1 cellular context compared by ENCODE assay signal in the genomic region with DNA sequence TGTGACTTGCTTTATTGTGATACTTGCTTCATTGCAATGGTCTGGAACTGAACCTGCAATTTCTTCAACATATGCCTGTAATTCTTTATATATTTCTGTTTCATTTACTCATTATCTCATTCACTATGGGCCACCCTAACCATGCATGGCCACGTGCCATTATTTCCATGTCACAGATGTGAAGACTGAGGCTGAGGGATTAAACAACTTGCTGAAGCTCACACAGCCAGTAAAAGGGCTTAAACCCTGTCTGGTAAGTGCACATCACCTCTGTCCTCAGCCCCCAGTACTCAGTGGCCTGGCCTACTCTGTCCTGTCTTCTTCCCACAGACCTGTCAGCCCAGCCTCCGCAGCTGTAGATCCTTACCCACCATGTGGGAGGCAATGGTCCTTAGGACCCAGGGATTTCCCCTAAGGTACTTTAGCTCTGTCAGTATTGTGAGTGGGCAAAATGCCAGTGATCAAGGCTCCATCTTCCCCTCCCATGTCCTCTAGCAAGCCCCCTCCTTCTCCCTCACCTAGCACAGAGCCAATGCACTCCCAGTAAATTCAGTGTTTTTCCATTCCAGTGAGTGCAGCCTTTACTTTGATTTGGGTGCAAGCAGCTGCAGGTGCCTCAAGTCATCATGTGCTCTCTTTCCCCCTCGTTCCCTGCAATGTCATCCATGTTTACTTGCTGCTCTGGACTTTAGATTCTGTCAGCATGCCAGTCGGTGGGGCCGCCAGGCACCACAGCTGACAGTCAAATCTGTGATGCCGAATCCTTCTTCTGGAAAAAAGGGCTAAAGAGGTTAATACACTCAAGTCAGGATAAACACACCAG.
TF ChIP-seq lines count a peak whose summit lies in the region.

No MANE protein-coding gene starts in this region.

TF ChIP-seq in H1, 55 proteins besides CTCF, POLR2A, EP300 and RAD21:
- TF ChIP-seq MAX (IDR thresholded peaks at IDR 0.05) = no peak
- no peak for TF ChIP-seq MAFK (IDR thresholded peaks at IDR 0.05; ENCODE audit: low read depth, low read length)
- TF ChIP-seq ATF3 (IDR thresholded peaks at IDR 0.05; ENCODE audit: insufficient read depth, low read depth, low read length) = no peak
- no peak for TF ChIP-seq EGR1 (IDR thresholded peaks at IDR 0.05; ENCODE audit: borderline replicate concordance, low read depth, low read length)
- TF ChIP-seq ZNF274 (IDR thresholded peaks at IDR 0.05; ENCODE audit: borderline replicate concordance, extremely low read depth, low read length) = no peak
- no peak for TF ChIP-seq ATF2 (IDR thresholded peaks at IDR 0.05; ENCODE audit: low read length)
- TF ChIP-seq CTBP2 (IDR thresholded peaks at IDR 0.05; ENCODE audit: borderline replicate concordance, insufficient read depth, insufficient read length, low read length) = no peak
- TF ChIP-seq TBP (IDR thresholded peaks at IDR 0.05; ENCODE audit: low read depth, low read length) = no peak
- no peak for TF ChIP-seq GABPA (IDR thresholded peaks at IDR 0.05; ENCODE audit: borderline replicate concordance, insufficient read depth, low read length)
- TF ChIP-seq TAF7 (optimal IDR thresholded peaks at IDR 0.05; ENCODE audit: borderline replicate concordance, low read depth, low read length) = no peak
- TF ChIP-seq TEAD4 (IDR thresholded peaks at IDR 0.05; ENCODE audit: low read depth, low read length) = no peak
- no peak for TF ChIP-seq PHF8 (conservative IDR thresholded peaks at IDR 0.05; ENCODE audit: low read depth, low read length)
- no peak for TF ChIP-seq SAP30 (IDR thresholded peaks at IDR 0.05; ENCODE audit: insufficient read depth, insufficient replicate concordance, low read length)
- TF ChIP-seq FOSL1 (IDR thresholded peaks at IDR 0.05; ENCODE audit: insufficient read depth, low read depth, low read length) = no peak
- no peak for TF ChIP-seq SIRT6 (IDR thresholded peaks at IDR 0.05; ENCODE audit: low read length)
- no peak for TF ChIP-seq POU5F1 (IDR thresholded peaks at IDR 0.05; ENCODE audit: low read depth, low read length)
- no peak for TF ChIP-seq BCL11A (IDR thresholded peaks at IDR 0.05; ENCODE audit: low read depth in 2 of 2, low read length in 2 of 2)
